ENCODE assay signal across 19 cellular contexts in the genomic region with DNA sequence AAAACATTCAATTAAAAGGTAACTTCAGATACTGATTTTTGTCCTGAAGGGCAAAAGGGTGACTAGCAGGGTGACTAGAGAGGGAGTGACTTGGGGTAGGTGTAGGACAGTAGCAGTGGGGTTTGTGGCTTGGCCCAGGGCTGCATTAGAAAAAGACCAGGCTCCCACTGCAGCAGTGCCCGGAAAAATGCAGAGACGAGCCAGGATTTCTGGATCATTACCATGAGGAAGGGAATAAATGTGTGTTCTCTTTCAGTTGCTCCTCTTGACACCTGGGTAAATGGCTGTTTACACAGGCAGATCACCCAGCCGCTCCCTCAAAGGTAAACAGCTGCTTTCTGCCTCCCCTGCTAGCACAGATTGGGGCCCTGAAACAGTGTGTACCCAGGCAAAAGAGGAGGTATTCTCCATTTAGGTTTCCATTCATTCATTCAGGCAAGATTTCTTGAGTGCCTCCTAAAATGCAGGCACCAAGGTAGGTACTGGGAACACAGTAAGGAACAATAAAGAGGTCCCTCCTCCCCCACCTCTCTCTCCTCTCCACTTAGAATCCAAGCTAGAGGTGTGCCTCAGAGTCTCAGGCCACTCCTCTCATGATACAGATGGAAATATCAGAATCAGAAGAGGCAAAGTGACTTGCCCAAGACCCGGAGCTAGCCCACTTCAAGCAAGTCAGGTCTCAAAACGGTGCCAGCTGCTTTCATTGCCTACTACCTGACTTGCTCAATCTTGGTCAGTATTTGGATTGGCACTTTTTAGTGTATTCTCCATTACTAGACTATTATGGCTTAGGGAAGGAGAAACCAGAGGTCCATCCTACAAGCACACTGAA. TPM values are rescaled to one million over a fixed set of nuclear protein-coding genes. Genes with fewer than 3 reads are reported as not detected.
DNase-seq lines count a peak whose midpoint lies in the region; ATAC-seq and TF ChIP-seq lines count a peak whose summit lies in the region.
"Had no signal": no experiment of that assay in that cellular context is flagged by ENCODE, and none has a peak within 500 bp of the region (broad histone marks: within the 10 kb centered on the region; RNA-seq: fewer than 3 reads in every experiment).

No MANE protein-coding gene starts in this region.

- H2AK5ac ChIP-seq in trophoblast cell (ENCODE audit: low read length) = no peak overlapping the region

- POLR2A ChIA-PET in activated CD4-positive, alpha-beta T cell treated with anti-CD3 and anti-CD28 coated beads for 36 hours (lab: Charles Lee) = no interaction called here

- no peaks in the 10 kb centered on the region for H3K27me3 ChIP-seq in Peyer's patch
- no peaks in the 10 kb centered on the region for H3K27me3 ChIP-seq in trophoblast cell (ENCODE audit: insufficient read depth, low read length)
- H3K27me3 ChIP-seq: cardiac muscle cell had no signal

- H3K23ac ChIP-seq in trophoblast cell (ENCODE audit: low read length) = no peak overlapping the region

- no peaks in the 10 kb centered on the region for H3K36me3 Mint-ChIP-seq in activated CD4-positive, alpha-beta T cell treated with anti-CD3 and anti-CD28 coated beads for 36 hours (ENCODE audit: low read depth)
- H3K36me3 Mint-ChIP-seq: activated naive CD8-positive, alpha-beta T cell treated with anti-CD3 and anti-CD28 coated beads for 36 hours had no signal

- no peak overlapping the region for H3K4me3 Mint-ChIP-seq in activated CD4-positive, alpha-beta T cell treated with anti-CD3 and anti-CD28 coated beads for 36 hours
- H3K4me3 Mint-ChIP-seq: activated naive CD8-positive, alpha-beta T cell treated with anti-CD3 and anti-CD28 coated beads for 36 hours had no signal

- no peak overlapping the region for H4K8ac ChIP-seq in trophoblast cell (ENCODE audit: low read depth, low read length)

- no peak overlapping the region for H2AFZ ChIP-seq in trophoblast cell (ENCODE audit: insufficient read depth, low read length, poor library complexity)

- TF ChIP-seq CTCF in Peyer's patch (IDR thresholded peaks at IDR 0.05) (no peak), GM10266 (IDR thresholded peaks at IDR 0.05; ENCODE audit: control insufficient read depth, insufficient read depth, low read depth, missing control alignments) (no peak)

- H3K27me3 Mint-ChIP-seq in activated CD4-positive, alpha-beta T cell treated with anti-CD3 and anti-CD28 coated beads for 36 hours = peaks cover 1% of the 10 kb centered on the region

- H2BK120ac ChIP-seq in trophoblast cell (ENCODE audit: insufficient read depth, low read length, poor library complexity) = no peak overlapping the region

- no peaks in the 10 kb centered on the region for H3K79me2 ChIP-seq in trophoblast cell (ENCODE audit: control insufficient read depth, insufficient read depth, low read length, poor library complexity)

- no CpG with 5 or more reads among the region's 5 CpGs for WGBS in trophoblast cell (ENCODE audit: extremely low coverage, insufficient coverage, insufficient read length)

- no peak overlapping the region for H3K14ac ChIP-seq in trophoblast cell (ENCODE audit: low read length)

- intact Hi-C loops in activated CD4-positive, alpha-beta T cell treated with anti-CD3 and anti-CD28 coated beads for 36 hours (cut with DNase I, micrococcal nuclease) = no loop called here

- H2BK12ac ChIP-seq in trophoblast cell (ENCODE audit: low read length) = no peak overlapping the region

- CTCF ChIA-PET in activated CD4-positive, alpha-beta T cell treated with anti-CD3 and anti-CD28 coated beads for 36 hours (lab: Charles Lee) = no interaction called here

- no peak for TF ChIP-seq POLR2A in Peyer's patch (IDR thresholded peaks at IDR 0.05)

- H4K12ac ChIP-seq in trophoblast cell (ENCODE audit: low read depth, low read length) = no peak overlapping the region

- H3K27ac Mint-ChIP-seq in activated CD4-positive, alpha-beta T cell treated with anti-CD3 and anti-CD28 coated beads for 36 hours = no peak overlapping the region
- H3K27ac Mint-ChIP-seq: activated naive CD8-positive, alpha-beta T cell treated with anti-CD3 and anti-CD28 coated beads for 36 hours had no signal

- DNase-seq in DMS153 treated with DMSO at 0.1 percent for 48 hours (lab: John Stamatoyannopoulos, UW; ENCODE audit: unreplicated experiment) (peak; percentile 82), NCI-H2029 treated with DMSO at 0.1 percent for 48 hours (lab: John Stamatoyannopoulos, UW) (peak; percentile 75), Peyer's patch (peak in 2 of 3 donors; percentile 56 to 57), mucosa of gallbladder (ENCODE audit: low spot score) (peak; percentile 74), trophoblast cell (no peak), GM10266 (ENCODE audit: extremely low spot score) (no peak)
- no peak for DNase-seq in activated CD4-positive, alpha-beta T cell treated with anti-CD3 and anti-CD28 coated beads for 36 hours
- DNase-seq: activated CD4-positive, CD25-positive, alpha-beta regulatory T cell treated with anti-CD3 and anti-CD28 coated beads, Interleukin-2, amount 50 U/mL, for 72 hours; activated naive CD8-positive, alpha-beta T cell treated with anti-CD3 and anti-CD28 coated beads for 36 hours; activated T-cell treated with anti-CD3 and anti-CD28 coated beads for 4 hours; Kasumi-1; mesendoderm; NCI-H446; occipital lobe; T-helper 1 cell had no signal

- no peak overlapping the region for H3K18ac ChIP-seq in trophoblast cell (ENCODE audit: low read length)

- no peaks in the 10 kb centered on the region for H3K79me1 ChIP-seq in trophoblast cell (ENCODE audit: low read length)

- H3K27ac ChIP-seq in Peyer's patch = peak overlapping the region in 3 of 4 donors; percentile 26 to 78 (median 44)
- no peak overlapping the region for H3K27ac ChIP-seq in trophoblast cell (ENCODE audit: low read depth, low read length)
- H3K27ac ChIP-seq: cardiac muscle cell, gastroesophageal sphincter had no signal

- peaks cover 4% of the 10 kb centered on the region for H3K9me3 Mint-ChIP-seq in activated CD4-positive, alpha-beta T cell treated with anti-CD3 and anti-CD28 coated beads for 36 hours (ENCODE audit: low read depth)

- H3K9me3 ChIP-seq in Peyer's patch = no peaks in the 10 kb centered on the region
- H3K9me3 ChIP-seq in trophoblast cell (ENCODE audit: insufficient read depth, low read depth, low read length) = no peaks in the 10 kb centered on the region
- H3K9me3 ChIP-seq: gastroesophageal sphincter had no signal

- H3K4me1 Mint-ChIP-seq in activated CD4-positive, alpha-beta T cell treated with anti-CD3 and anti-CD28 coated beads for 36 hours = no peaks in the 10 kb centered on the region
- H3K4me1 Mint-ChIP-seq: activated naive CD8-positive, alpha-beta T cell treated with anti-CD3 and anti-CD28 coated beads for 36 hours had no signal

- no peak overlapping the region for H3K4ac ChIP-seq in trophoblast cell (ENCODE audit: low read depth, low read length)

- H3K4me3 ChIP-seq in Peyer's patch (no peak overlapping the region), trophoblast cell (ENCODE audit: low read depth, low read length) (no peak overlapping the region)
- H3K4me3 ChIP-seq: cardiac muscle cell, gastroesophageal sphincter, smooth muscle cell had no signal

- no peaks in the 10 kb centered on the region for H3K36me3 ChIP-seq in Peyer's patch
- no peaks in the 10 kb centered on the region for H3K36me3 ChIP-seq in trophoblast cell (ENCODE audit: control insufficient read depth in 1 of 2, insufficient read depth in 2 of 2, low read length in 2 of 2)
- H3K36me3 ChIP-seq: cardiac muscle cell, gastroesophageal sphincter had no signal

- H3K4me1 ChIP-seq in Peyer's patch (peaks cover 0 to 42% (median 2%) of the 10 kb centered on the region in 4 donors), trophoblast cell (ENCODE audit: control insufficient read depth in 1 of 2, insufficient read depth in 2 of 2, low read length in 2 of 2) (no peaks in the 10 kb centered on the region)
- H3K4me1 ChIP-seq: gastroesophageal sphincter had no signal

- no peak overlapping the region for H3K4me2 ChIP-seq in trophoblast cell (ENCODE audit: low read length)
- H3K4me2 ChIP-seq: smooth muscle cell had no signal

- H4K91ac ChIP-seq in trophoblast cell (ENCODE audit: low read depth, low read length) = no peak overlapping the region

- no peak overlapping the region for H2BK5ac ChIP-seq in trophoblast cell (ENCODE audit: low read depth, low read length, poor library complexity)

- no peak overlapping the region for H3K9ac ChIP-seq in trophoblast cell (ENCODE audit: low read length)

- ATAC-seq in activated CD4-positive, alpha-beta T cell treated with anti-CD3 and anti-CD28 coated beads for 36 hours = no peak
- ATAC-seq in GM18907 (IDR thresholded peaks at IDR 0.05; ENCODE audit: unreplicated experiment) = no peak
- ATAC-seq: gastroesophageal sphincter had no signal

RNA-seq across cellular contexts. Expression of a gene that starts 15.2 kb away (rescaled TPM):
- total RNA-seq in Peyer's patch = 10 to 100 TPM in 3 of 4 donors, 1 to 10 TPM in 1; 5.0 to 24.5 (median 18.6) TPM
- total RNA-seq in mucosa of gallbladder = 38.8 TPM
- polyA plus RNA-seq in trophoblast cell (2013) = 0.14 and 0.15 TPM in 2 replicates
- not detected for total RNA-seq in activated CD4-positive, alpha-beta T cell treated with anti-CD3 and anti-CD28 coated beads for 36 hours
- total RNA-seq: activated naive CD8-positive, alpha-beta T cell treated with anti-CD3 and anti-CD28 coated beads for 36 hours had no signal

Comparison
In these comparisons a context has a peak if more than half of its experiments do, and no peak if none do; other contexts are left out.
1. DNase-seq: peak in DMS153 treated with DMSO at 0.1 percent for 48 hours (single experiment), NCI-H2029 treated with DMSO at 0.1 percent for 48 hours (single experiment), Peyer's patch (2 of 3) and mucosa of gallbladder (single experiment); none in trophoblast cell (0 of 2), activated CD4-positive, alpha-beta T cell treated with anti-CD3 and anti-CD28 coated beads for 36 hours (single experiment) and GM10266 (single experiment).
2. RNA of a gene that starts 15.2 kb away (total RNA-seq): 38.8 TPM in mucosa of gallbladder (single experiment) and 5.0 to 24.5 TPM in Peyer's patch; not detected in activated CD4-positive, alpha-beta T cell treated with anti-CD3 and anti-CD28 coated beads for 36 hours; every median in the first group is over 4 times any median in the second.